ENCODE assay signal across 37 cellular contexts in the genomic region with DNA sequence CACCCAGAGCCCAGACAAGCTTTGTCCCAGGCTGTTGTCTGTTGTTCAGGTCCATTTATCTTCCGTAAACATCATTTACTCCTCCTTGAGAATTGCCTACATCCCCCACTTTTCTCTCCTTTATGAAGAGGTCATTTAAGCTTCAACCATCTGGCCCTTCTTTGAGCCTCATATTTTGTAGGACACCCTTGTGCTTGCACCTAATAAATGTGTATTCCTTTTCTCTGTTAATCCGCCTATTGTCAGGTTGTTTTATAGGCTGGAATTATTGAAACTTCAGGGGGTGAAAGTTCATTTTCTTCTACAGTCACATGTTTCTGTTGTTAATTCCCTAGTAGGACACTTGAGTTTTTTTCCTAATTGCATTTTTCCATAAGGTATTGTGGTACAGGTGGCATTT. TPM values are rescaled to one million over a fixed set of nuclear protein-coding genes. Genes with fewer than 3 reads are reported as not detected.
"Had no signal": no experiment of that assay in that cellular context is flagged by ENCODE, and none has a peak within 500 bp of the region (broad histone marks: within the 10 kb centered on the region; RNA-seq: fewer than 3 reads in every experiment).

No MANE protein-coding gene starts in this region.

- H3K4me1 ChIP-seq: ascending aorta, colonic mucosa had no signal

- H3K4me3 ChIP-seq: ascending aorta, cardiac muscle cell, colonic mucosa, PC-9 had no signal

- H3K4me1 Mint-ChIP-seq: activated B cell treated with CpG ODN at 0.5 μM for 24 hours; activated naive CD4-positive, alpha-beta T cell treated with anti-CD3 and anti-CD28 coated beads, Interleukin-2, amount 50 U/mL, for 24 hours; activated naive CD8-positive, alpha-beta T cell treated with anti-CD3 and anti-CD28 coated beads, Interleukin-2, amount 10 ng/mL, durations not matched to agents 7 days and 5 days; activated T-helper 17 cell treated with anti-CD3 and anti-CD28 coated beads, Interleukin-2, amount 50 U/mL, for 72 hours; central memory CD8-positive, alpha-beta T cell; T-cell had no signal

- H3K4me2 ChIP-seq: PC-9 had no signal

- H3K9me3 ChIP-seq: ascending aorta, colonic mucosa had no signal

- H2AFZ ChIP-seq: PC-9 had no signal

- H3K27ac Mint-ChIP-seq: activated B cell treated with CpG ODN at 0.5 μM for 24 hours; activated CD8-positive, alpha-beta T cell treated with anti-CD3 and anti-CD28 coated beads for 36 hours; activated naive CD4-positive, alpha-beta T cell treated with anti-CD3 and anti-CD28 coated beads, Interleukin-2, amount 50 U/mL, for 24 hours; activated naive CD8-positive, alpha-beta T cell treated with anti-CD3 and anti-CD28 coated beads, Interleukin-2, amount 10 ng/mL, durations not matched to agents 7 days and 5 days; activated T-cell treated with anti-CD3 and anti-CD28 coated beads, Interleukin-2, amount 50 U/mL, for 72 hours; activated T-helper 17 cell treated with anti-CD3 and anti-CD28 coated beads, Interleukin-2, amount 50 U/mL, for 72 hours; T-cell had no signal

- H3K27me3 ChIP-seq: ascending aorta, cardiac muscle cell, colonic mucosa had no signal

- H3K4me3 Mint-ChIP-seq: activated B cell treated with CpG ODN at 0.5 μM for 24 hours; activated CD8-positive, alpha-beta T cell treated with anti-CD3 and anti-CD28 coated beads for 36 hours; activated naive CD4-positive, alpha-beta T cell treated with anti-CD3 and anti-CD28 coated beads, Interleukin-2, amount 50 U/mL, for 24 hours; activated naive CD8-positive, alpha-beta T cell treated with anti-CD3 and anti-CD28 coated beads, Interleukin-2, amount 10 ng/mL, durations not matched to agents 7 days and 5 days; activated T-cell treated with anti-CD3 and anti-CD28 coated beads, Interleukin-2, amount 50 U/mL, for 72 hours; activated T-helper 17 cell treated with anti-CD3 and anti-CD28 coated beads, Interleukin-2, amount 50 U/mL, for 72 hours; central memory CD8-positive, alpha-beta T cell; T-cell had no signal

- H3K27me3 Mint-ChIP-seq: activated B cell treated with CpG ODN at 0.5 μM for 24 hours; activated CD8-positive, alpha-beta T cell treated with anti-CD3 and anti-CD28 coated beads for 36 hours; activated naive CD4-positive, alpha-beta T cell treated with anti-CD3 and anti-CD28 coated beads, Interleukin-2, amount 50 U/mL, for 24 hours; activated T-helper 17 cell treated with anti-CD3 and anti-CD28 coated beads, Interleukin-2, amount 50 U/mL, for 72 hours; central memory CD8-positive, alpha-beta T cell; T-cell had no signal

- H3K27ac ChIP-seq: ascending aorta, colonic mucosa, PC-9, RWPE1, VCaP had no signal

- H3K36me3 ChIP-seq: ascending aorta, cardiac muscle cell, colonic mucosa had no signal

- DNase-seq: activated B cell treated with CpG ODN at 0.5 μM for 24 hours; activated CD4-positive, alpha-beta T cell treated with anti-CD3 and anti-CD28 coated beads for 4 hours; activated CD4-positive, CD25-positive, alpha-beta regulatory T cell treated with anti-CD3 and anti-CD28 coated beads, Interleukin-2, amount 50 U/mL, for 72 hours; activated CD8-positive, alpha-beta T cell treated with anti-CD3 and anti-CD28 coated beads for 36 hours; activated effector memory CD4-positive, alpha-beta T cell treated with anti-CD3 and anti-CD28 coated beads, Interleukin-2, amount 50 U/mL, for 16 hours; activated naive CD4-positive, alpha-beta T cell; activated naive CD8-positive, alpha-beta T cell treated with anti-CD3 and anti-CD28 coated beads, Interleukin-2, amount 10 ng/mL, durations not matched to agents 7 days and 5 days; activated T-cell treated with anti-CD3 and anti-CD28 coated beads, Interleukin-2, amount 50 U/mL, for 1 hour; activated T-cell treated with anti-CD3 and anti-CD28 coated beads, Interleukin-2, amount 50 U/mL, for 72 hours; amygdala; colonic mucosa; Kasumi-1; KG1; MM.1S; MV-4-11; NCI-H1092; NCI-H1436 treated with DMSO at 0.1 percent for 48 hours; NCI-H1694 treated with DMSO at 0.1 percent for 48 hours; NCI-H2081 treated with DMSO at 0.1 percent for 48 hours; NCI-H2171; NCI-H446 treated with DMSO at 0.1 percent for 48 hours; PC-9; SIG-M5; T-cell; T-helper 2 cell; T-helper 9 cell had no signal

- ATAC-seq: activated CD8-positive, alpha-beta T cell treated with anti-CD3 and anti-CD28 coated beads for 36 hours; activated T-cell treated with anti-CD3 and anti-CD28 coated beads, Interleukin-2, amount 50 U/mL, for 72 hours; activated T-helper 17 cell treated with anti-CD3 and anti-CD28 coated beads, Interleukin-2, amount 50 U/mL, for 72 hours; Right ventricle myocardium inferior; SK-N-SH treated with all-trans-retinoic acid at 6 μM for 48 hours; T-cell had no signal

- H3K9me3 Mint-ChIP-seq: activated B cell treated with CpG ODN at 0.5 μM for 24 hours; activated CD8-positive, alpha-beta T cell treated with anti-CD3 and anti-CD28 coated beads for 36 hours; activated naive CD4-positive, alpha-beta T cell treated with anti-CD3 and anti-CD28 coated beads, Interleukin-2, amount 50 U/mL, for 24 hours had no signal

- H3K36me3 Mint-ChIP-seq: activated naive CD4-positive, alpha-beta T cell treated with anti-CD3 and anti-CD28 coated beads, Interleukin-2, amount 50 U/mL, for 24 hours; activated naive CD8-positive, alpha-beta T cell treated with anti-CD3 and anti-CD28 coated beads, Interleukin-2, amount 10 ng/mL, durations not matched to agents 7 days and 5 days; T-cell had no signal

- FAIRE-seq: RCC 7860 had no signal

RNA-seq across cellular contexts. Expression of gene CTTNBP2, which starts 19.6 kb away (rescaled TPM):
- total RNA-seq: activated CD8-positive, alpha-beta memory T cell treated with anti-CD3 and anti-CD28 coated beads for 36 hours; activated CD8-positive, alpha-beta T cell treated with anti-CD3 and anti-CD28 coated beads for 36 hours; activated naive CD8-positive, alpha-beta T cell treated with anti-CD3 and anti-CD28 coated beads, Interleukin-2, amount 10 ng/mL, durations not matched to agents 7 days and 5 days; activated T-cell treated with anti-CD3 and anti-CD28 coated beads, Interleukin-2, amount 50 U/mL, for 72 hours; PC-9 had no signal
